In genomic region chr15:80817901-80818300, GRCh38 we compare ENCODE assay signal across 19 cellular contexts. TPM values are rescaled to one million over a fixed set of nuclear protein-coding genes. Genes with fewer than 3 reads are reported as not detected.
"Had no signal": no experiment of that assay in that cellular context is flagged by ENCODE, and none has a peak within 500 bp of the region (broad histone marks: within the 10 kb centered on the region; RNA-seq: fewer than 3 reads in every experiment).

No MANE protein-coding gene starts in this region.

- ATAC-seq: SK-N-SH treated with all-trans-retinoic acid at 6 μM for 48 hours had no signal

- H3K4me3 ChIP-seq: MG63, SJCRH30 had no signal

- H3K4me1 ChIP-seq: SJCRH30 had no signal

- H3K4me3 Mint-ChIP-seq: IgD-negative memory B cell had no signal

- H3K9me3 ChIP-seq: MG63, SJCRH30 had no signal

- H3K27ac ChIP-seq: SJCRH30 had no signal

- DNase-seq: KBM-7, MG63, NCI-H1092 treated with DMSO at 0.1 percent for 48 hours, NCI-H1436 treated with DMSO at 0.1 percent for 48 hours, NCI-H1694, NCI-H187 treated with DMSO at 0.1 percent for 48 hours, NCI-H2029 treated with DMSO at 0.1 percent for 48 hours, NCI-H2171 treated with DMSO at 0.1 percent for 48 hours, NCI-H2227 treated with DMSO at 0.1 percent for 48 hours, NCI-H524, NCI-H526 treated with DMSO at 0.1 percent for 48 hours, NCI-H748 treated with DMSO at 0.1 percent for 48 hours, RPMI8226, SHP77 treated with DMSO at 0.1 percent for 48 hours, SJCRH30, T-helper 1 cell had no signal

- H3K27ac Mint-ChIP-seq: IgD-negative memory B cell had no signal

- FAIRE-seq: RCC 7860 had no signal

- H3K27me3 ChIP-seq: MG63, SJCRH30 had no signal

- H3K36me3 ChIP-seq: MG63, SJCRH30 had no signal

RNA-seq across cellular contexts. Expression of gene CEMIP, which starts 38.7 kb away (rescaled TPM):
- polyA plus RNA-seq: IgD-negative memory B cell had no signal
